Comparison of ENCODE assay signal across 8 cellular contexts in the genomic region with DNA sequence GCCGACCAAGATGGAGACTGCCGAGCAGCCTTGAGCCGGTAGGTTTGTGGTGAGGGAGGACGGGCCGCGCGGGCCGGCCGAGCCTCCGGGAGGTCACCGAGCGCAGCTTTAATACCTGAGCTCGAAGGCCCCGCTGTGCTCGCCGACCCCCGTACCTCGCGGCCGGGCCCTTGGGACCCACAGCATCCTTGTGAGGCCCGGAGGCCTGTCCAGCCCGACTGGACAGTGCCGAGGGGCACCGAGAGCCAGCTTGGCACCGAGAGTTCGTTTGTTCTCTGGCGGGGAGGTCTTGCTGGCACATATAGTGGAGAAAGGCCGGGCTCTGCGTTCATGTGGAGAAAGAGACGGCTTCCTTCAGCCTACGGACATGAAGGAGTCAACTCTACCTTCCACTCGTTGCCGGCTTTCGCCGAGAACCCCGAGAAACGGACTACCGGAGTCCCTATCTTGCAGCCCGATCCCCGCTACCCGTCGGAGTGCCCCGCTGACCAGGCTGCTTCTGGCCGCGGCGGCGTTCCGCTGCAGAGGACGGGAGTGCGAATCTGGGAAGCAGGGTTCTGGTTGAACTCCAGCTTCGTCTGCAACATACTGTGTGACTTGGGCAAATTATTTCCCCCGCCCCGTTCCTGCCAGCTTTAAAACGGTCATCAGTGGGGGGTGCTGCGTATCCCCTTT. TPM values are rescaled to one million over a fixed set of nuclear protein-coding genes. Genes with fewer than 3 reads are reported as not detected.
DNase-seq lines count a peak whose midpoint lies in the region; ATAC-seq, FAIRE-seq and TF ChIP-seq lines count a peak whose summit lies in the region.

No MANE protein-coding gene starts in this region.

- WGBS in adipose tissue, 3 donors, result 0 to 1% (median 0%) methylated on average over 55 of the region's 55 CpGs
- WGBS in thyroid gland, 2 donors, result 0% methylated on average over 3 to 24 of the region's 55 CpGs

- peaks cover 24% of the 10 kb centered on the region for H4K20me1 ChIP-seq in BLaER1

- no peak for DNase-seq in kidney
- no peak for DNase-seq in thyroid gland
- DNase-seq in NCI-H146 (lab: John Stamatoyannopoulos, UW), result no peak
- no peak for DNase-seq in NCI-H526 (lab: John Stamatoyannopoulos, UW)
- DNase-seq in SKM-1 treated with dmso at 0.1 percent for 144 hours (lab: John Stamatoyannopoulos, UW; ENCODE audit: unreplicated experiment), result no peak

- ATAC-seq in HG02840 (IDR thresholded peaks at IDR 0.05; ENCODE audit: low FRiP score, unreplicated experiment), result peak; percentile 4

- H3K27me3 ChIP-seq in BLaER1, result no peaks in the 10 kb centered on the region
- H3K27me3 ChIP-seq in thyroid gland, result no peaks in the 10 kb centered on the region

- peak overlapping the region; percentile 97 for H3K4me3 ChIP-seq in BLaER1
- H3K4me3 ChIP-seq in kidney (ENCODE audit: low read length in 2 of 2), result peak overlapping the region; percentile 88 to 94
- peak overlapping the region; percentile 92 to 100 (median 93) for H3K4me3 ChIP-seq in thyroid gland (replicated peaks in 1 of 3)

- TF ChIP-seq CTCF in kidney (IDR thresholded peaks at IDR 0.05; ENCODE audit: borderline replicate concordance, extremely low read depth, insufficient read depth), result no peak
- TF ChIP-seq CTCF in thyroid gland (IDR thresholded peaks at IDR 0.05), result no peak

- H3K4me1 ChIP-seq in BLaER1 (peaks cover 40% of the 10 kb centered on the region), kidney (ENCODE audit: control insufficient read depth in 1 of 2, insufficient read depth in 1 of 2, low read depth in 1 of 2, low read length in 2 of 2) (peaks cover 10 to 22% of the 10 kb centered on the region in 2 donors), thyroid gland (peaks cover 20 to 24% of the 10 kb centered on the region in 2 donors)

- H3K9ac ChIP-seq in BLaER1 (peak overlapping the region; percentile 98), kidney (ENCODE audit: low read length in 2 of 2) (peak overlapping the region; percentile 52 to 91)

- intact Hi-C loops in kidney (cut with DNase I) (no loop called here), thyroid gland (cut with DNase I) (no loop called here)

- peak overlapping the region; percentile 87 for H3K4me2 ChIP-seq in BLaER1

- H3K9me3 ChIP-seq in BLaER1, result no peaks in the 10 kb centered on the region
- H3K9me3 ChIP-seq in kidney (ENCODE audit: control insufficient read depth in 1 of 2, low read length in 2 of 2), result no peaks in the 10 kb centered on the region
- no peaks in the 10 kb centered on the region for H3K9me3 ChIP-seq in thyroid gland

- peaks cover 72% of the 10 kb centered on the region for H3K36me3 ChIP-seq in BLaER1
- peaks cover 0 to 21% of the 10 kb centered on the region in 2 donors for H3K36me3 ChIP-seq in kidney (ENCODE audit: control insufficient read depth in 1 of 2, insufficient read depth in 2 of 2, low read length in 2 of 2)
- peaks cover 27 to 30% of the 10 kb centered on the region in 2 donors for H3K36me3 ChIP-seq in thyroid gland

- no peak for FAIRE-seq in kidney (lab: Jason Lieb, UNC)

- peak overlapping the region; percentile 96 for H3K27ac ChIP-seq in BLaER1
- peak overlapping the region; percentile 95 for H3K27ac ChIP-seq in adipose tissue (ENCODE audit: low read depth, low read length)
- peak overlapping the region; percentile 59 to 91 for H3K27ac ChIP-seq in kidney (ENCODE audit: low read depth in 2 of 2, low read length in 2 of 2)
- H3K27ac ChIP-seq in thyroid gland, result peak overlapping the region; percentile 71 to 79 (median 75)

- no peak for TF ChIP-seq POLR2A in thyroid gland (IDR thresholded peaks at IDR 0.05)

RNA-seq across cellular contexts. Expression of a gene that starts 0.3 kb away (rescaled TPM):
- 10 to 100 TPM; 21.0 to 58.0 (median 49.8) TPM for polyA plus RNA-seq in adipose tissue
- 42.3 TPM for total RNA-seq in kidney
- 51.4 TPM for polyA plus RNA-seq in kidney (ENCODE audit: insufficient read depth, low read depth, low replicate concordance)
- 10 to 100 TPM; 37.5 to 62.3 (median 45.1) TPM for total RNA-seq in thyroid gland

RNA-seq across cellular contexts. Expression of a gene that starts 23.8 kb away (rescaled TPM):
- polyA plus RNA-seq in adipose tissue (1,000 to 10,000 TPM in 1 of 3 donors, 100 to 1,000 TPM in 2; 296 to 1,314 (median 632) TPM), kidney (ENCODE audit: insufficient read depth, low read depth, low replicate concordance) (827 TPM)
- total RNA-seq in kidney (950 TPM), thyroid gland (100 to 1,000 TPM; 264 to 370 (median 298) TPM)

RNA-seq across cellular contexts. Expression of a gene that starts 43.4 kb away (rescaled TPM):
- under 1 TPM in 1 of 3 donors, not detected in 2; 0.61 TPM for polyA plus RNA-seq in adipose tissue
- 0.25 TPM for total RNA-seq in kidney
- polyA plus RNA-seq in kidney (ENCODE audit: insufficient read depth, low read depth, low replicate concordance), result 0.69 TPM
- total RNA-seq in thyroid gland, result 1 to 10 TPM in 1 of 4 donors, under 1 TPM in 3; 0.54 to 2.4 (median 0.73) TPM

RNA-seq across cellular contexts. Expression of a gene that starts 43.9 kb away (rescaled TPM):
- polyA plus RNA-seq in adipose tissue (10 to 100 TPM in 1 of 3 donors, 1 to 10 TPM in 2; 4.8 to 28.1 (median 9.6) TPM), kidney (ENCODE audit: insufficient read depth, low read depth, low replicate concordance) (49.4 TPM)
- total RNA-seq in kidney (45.5 TPM), thyroid gland (100 to 1,000 TPM in 2 of 4 donors, 10 to 100 TPM in 2; 51.3 to 103 (median 97.8) TPM)
